8 cellular contexts compared by ENCODE assay signal in the genomic region with DNA sequence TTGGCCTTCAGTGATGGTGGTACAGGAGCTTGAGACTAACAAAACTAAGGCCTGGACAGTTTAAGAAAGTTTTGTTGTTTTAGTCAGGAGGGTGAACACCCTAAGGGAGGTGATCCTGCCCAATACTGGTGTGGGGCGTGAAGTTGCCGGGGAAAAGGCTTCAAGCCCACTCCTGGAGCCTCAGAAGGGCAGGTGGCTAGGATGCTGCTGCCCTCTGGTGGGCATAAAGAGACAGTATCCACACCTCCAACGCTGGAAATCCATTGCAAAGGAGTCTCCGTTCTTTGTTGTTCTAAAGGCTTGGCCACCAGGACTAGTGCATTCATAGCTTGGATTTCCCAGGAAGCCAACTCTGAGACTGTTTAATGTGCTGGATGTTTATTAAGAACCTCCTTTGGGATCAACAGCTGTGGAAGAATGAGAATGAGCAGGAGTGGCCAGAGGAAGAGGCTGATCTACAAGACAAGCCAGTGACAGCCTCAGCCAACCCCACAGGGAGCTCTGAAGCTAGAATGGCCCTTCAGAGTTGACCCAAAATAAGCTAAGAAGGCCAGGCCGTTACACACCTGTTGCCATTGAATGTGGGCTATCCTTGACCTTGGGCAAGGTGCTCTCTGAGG. TPM values are rescaled to one million over a fixed set of nuclear protein-coding genes. Genes with fewer than 3 reads are reported as not detected.
DNase-seq lines count a peak whose midpoint lies in the region; ATAC-seq and TF ChIP-seq lines count a peak whose summit lies in the region.

No MANE protein-coding gene starts in this region.

- no peaks in the 10 kb centered on the region for H3K36me3 Mint-ChIP-seq in CD4-positive, alpha-beta T cell (ENCODE audit: low read depth)
- peaks cover 2% of the 10 kb centered on the region for H3K36me3 Mint-ChIP-seq in activated CD4-positive, alpha-beta memory T cell treated with anti-CD3 and anti-CD28 coated beads for 36 hours
- H3K36me3 Mint-ChIP-seq in endothelial cell (ENCODE audit: low read depth, unreplicated experiment) = no peaks in the 10 kb centered on the region

- no peak overlapping the region for H3K4me3 ChIP-seq in HFF-Myc (replicated peaks; ENCODE audit: low read depth, low read length)
- H3K4me3 ChIP-seq in upper lobe of left lung = no peak overlapping the region

- peaks cover 7% of the 10 kb centered on the region for H3K4me1 Mint-ChIP-seq in CD4-positive, alpha-beta T cell (ENCODE audit: low read depth)
- H3K4me1 Mint-ChIP-seq in activated CD4-positive, alpha-beta memory T cell treated with anti-CD3 and anti-CD28 coated beads for 36 hours (ENCODE audit: low read depth) = no peaks in the 10 kb centered on the region
- H3K4me1 Mint-ChIP-seq in endothelial cell (ENCODE audit: unreplicated experiment) = peaks cover 3% of the 10 kb centered on the region

- POLR2A ChIA-PET in CD4-positive, alpha-beta T cell (lab: Charles Lee) = interaction anchor here (1.9 kb wide), 2 partner anchors 11 to 158 kb away, joined by 6 to 8 read pairs; no protein-coding TSS in a partner anchor
- POLR2A ChIA-PET in activated CD4-positive, alpha-beta memory T cell treated with anti-CD3 and anti-CD28 coated beads for 36 hours (lab: Charles Lee) = interaction anchor here (0.7 kb wide), 1 partner anchor 42 kb away, joined by 3 read pairs; no protein-coding TSS in a partner anchor

- CTCF ChIA-PET in CD4-positive, alpha-beta T cell (lab: Charles Lee) = interaction anchor here (0.7 to 4.4 kb wide), 14 partner anchors 9 to 276 kb away, joined by 3 to 30 read pairs (median 4); a partner anchor contains a TSS
- CTCF ChIA-PET in activated CD4-positive, alpha-beta memory T cell treated with anti-CD3 and anti-CD28 coated beads for 36 hours (lab: Charles Lee) = interaction anchor here (0.6 to 11.2 kb wide), 50 partner anchors 10 to 351 kb away, joined by 3 to 133 read pairs (median 4); a partner anchor contains a TSS

- intact Hi-C loops in CD4-positive, alpha-beta T cell (cut with DNase I, micrococcal nuclease) = loop anchor here (1.0 to 5.0 kb wide), 4 partner anchors 47 to 275 kb away; no protein-coding TSS in a partner anchor
- intact Hi-C loops in activated CD4-positive, alpha-beta memory T cell treated with anti-CD3 and anti-CD28 coated beads for 36 hours (cut with micrococcal nuclease) = loop anchor here (1.0 kb wide), 1 partner anchor 158 kb away; no protein-coding TSS in a partner anchor

- TF ChIP-seq EP300 in upper lobe of left lung (IDR thresholded peaks at IDR 0.05) = no peak

- H3K4me1 ChIP-seq in upper lobe of left lung = peaks cover 0 to 7% (median 0%) of the 10 kb centered on the region in 4 donors

- H3K27me3 Mint-ChIP-seq in CD4-positive, alpha-beta T cell = no peaks in the 10 kb centered on the region
- H3K27me3 Mint-ChIP-seq in activated CD4-positive, alpha-beta memory T cell treated with anti-CD3 and anti-CD28 coated beads for 36 hours = no peaks in the 10 kb centered on the region
- peaks cover 6% of the 10 kb centered on the region for H3K27me3 Mint-ChIP-seq in endothelial cell (ENCODE audit: unreplicated experiment)

- peak; percentile 83 for TF ChIP-seq CTCF in CD4-positive, alpha-beta T cell (IDR thresholded peaks at IDR 0.05)
- TF ChIP-seq CTCF in HFF-Myc (IDR thresholded peaks at IDR 0.05; ENCODE audit: low read depth, low read length, missing control alignments) (peak; percentile 90), endothelial cell (IDR thresholded peaks at IDR 0.05; ENCODE audit: unreplicated experiment) (peak; percentile 73), upper lobe of left lung (IDR thresholded peaks at IDR 0.05) (peak; percentile 56 to 77 (median 70))

- no peaks in the 10 kb centered on the region for H3K9me3 Mint-ChIP-seq in CD4-positive, alpha-beta T cell
- H3K9me3 Mint-ChIP-seq in activated CD4-positive, alpha-beta memory T cell treated with anti-CD3 and anti-CD28 coated beads for 36 hours = no peaks in the 10 kb centered on the region
- H3K9me3 Mint-ChIP-seq in endothelial cell (ENCODE audit: unreplicated experiment) = no peaks in the 10 kb centered on the region

- no peaks in the 10 kb centered on the region for H3K9me3 ChIP-seq in CD4-positive, alpha-beta T cell (ENCODE audit: control insufficient read depth, low read length)
- no peaks in the 10 kb centered on the region for H3K9me3 ChIP-seq in upper lobe of left lung

- peak; percentile 20 to 53 (median 33) for DNase-seq in CD4-positive, alpha-beta T cell
- DNase-seq in HFF-Myc (ENCODE audit: extremely low read depth, low read depth) = no peak
- peak; percentile 11 for DNase-seq in NCI-H748 treated with DMSO at 0.1 percent for 48 hours (lab: John Stamatoyannopoulos, UW)
- peak; percentile 56 for DNase-seq in activated CD4-positive, alpha-beta memory T cell treated with anti-CD3 and anti-CD28 coated beads for 36 hours
- peak; percentile 55 for DNase-seq in endothelial cell (ENCODE audit: low spot score)
- DNase-seq in myocyte (ENCODE audit: low read depth) = peak; percentile 75
- DNase-seq in upper lobe of left lung = peak in 1 of 2 donors; percentile 58

- H3K27ac Mint-ChIP-seq in CD4-positive, alpha-beta T cell = no peak overlapping the region
- H3K27ac Mint-ChIP-seq in activated CD4-positive, alpha-beta memory T cell treated with anti-CD3 and anti-CD28 coated beads for 36 hours = no peak overlapping the region
- H3K27ac Mint-ChIP-seq in endothelial cell (ENCODE audit: unreplicated experiment) = no peak overlapping the region

- no peak for TF ChIP-seq POLR2A in upper lobe of left lung (IDR thresholded peaks at IDR 0.05)

- peak; percentile 92 for ATAC-seq in CD4-positive, alpha-beta T cell (ENCODE audit: poor library complexity)
- ATAC-seq in upper lobe of left lung (ENCODE audit: low FRiP score in 2 of 2) (peak; percentile 84 to 93), HG02798 (IDR thresholded peaks at IDR 0.05; ENCODE audit: poor library complexity, unreplicated experiment) (no peak)

- H3K36me3 ChIP-seq in upper lobe of left lung = no peaks in the 10 kb centered on the region

- H3K27me3 ChIP-seq in CD4-positive, alpha-beta T cell (ENCODE audit: control insufficient read depth, insufficient read depth, low read length) = no peaks in the 10 kb centered on the region
- no peaks in the 10 kb centered on the region for H3K27me3 ChIP-seq in upper lobe of left lung

- WGBS in upper lobe of left lung, 2 donors = 6 to 23% methylated on average over 4 to 5 of the region's 5 CpGs

- H3K4me3 Mint-ChIP-seq in CD4-positive, alpha-beta T cell = no peak overlapping the region
- H3K4me3 Mint-ChIP-seq in activated CD4-positive, alpha-beta memory T cell treated with anti-CD3 and anti-CD28 coated beads for 36 hours = no peak overlapping the region
- H3K4me3 Mint-ChIP-seq in endothelial cell (ENCODE audit: unreplicated experiment) = no peak overlapping the region

- no peak overlapping the region for H3K27ac ChIP-seq in CD4-positive, alpha-beta T cell (ENCODE audit: low read depth, low read length)
- no peak overlapping the region for H3K27ac ChIP-seq in upper lobe of left lung

RNA-seq across cellular contexts. Expression of a gene that starts 8.2 kb away (rescaled TPM):
- 1 to 10 TPM; 2.9 to 3.8 TPM for total RNA-seq in CD4-positive, alpha-beta T cell
- 10 to 100 TPM; 11.2 to 11.6 TPM for total RNA-seq in activated CD4-positive, alpha-beta memory T cell treated with anti-CD3 and anti-CD28 coated beads for 36 hours
- total RNA-seq in endothelial cell (ENCODE audit: unreplicated experiment) (13.5 TPM), myocyte (29.0 and 37.5 TPM in 2 replicates), upper lobe of left lung (10 to 100 TPM in 4 of 6 donors, 1 to 10 TPM in 2; 5.2 to 19.5 (median 14.3) TPM)
- 36.2 TPM for polyA plus RNA-seq in myocyte (2012)

RNA-seq across cellular contexts. Expression of a gene that starts 42.9 kb away (rescaled TPM):
- under 1 TPM; 0.59 to 0.60 TPM for total RNA-seq in CD4-positive, alpha-beta T cell
- total RNA-seq in activated CD4-positive, alpha-beta memory T cell treated with anti-CD3 and anti-CD28 coated beads for 36 hours = 10 to 100 TPM; 49.9 to 55.1 TPM
- total RNA-seq in endothelial cell (ENCODE audit: unreplicated experiment) = 12.3 TPM
- 0.51 and 0.52 TPM in 2 replicates for total RNA-seq in myocyte
- polyA plus RNA-seq in myocyte (2012) = 0.34 TPM
- 1 to 10 TPM in 5 of 6 donors, not detected in 1; 1.1 to 2.5 (median 1.8) TPM for total RNA-seq in upper lobe of left lung
